In the genomic region with DNA sequence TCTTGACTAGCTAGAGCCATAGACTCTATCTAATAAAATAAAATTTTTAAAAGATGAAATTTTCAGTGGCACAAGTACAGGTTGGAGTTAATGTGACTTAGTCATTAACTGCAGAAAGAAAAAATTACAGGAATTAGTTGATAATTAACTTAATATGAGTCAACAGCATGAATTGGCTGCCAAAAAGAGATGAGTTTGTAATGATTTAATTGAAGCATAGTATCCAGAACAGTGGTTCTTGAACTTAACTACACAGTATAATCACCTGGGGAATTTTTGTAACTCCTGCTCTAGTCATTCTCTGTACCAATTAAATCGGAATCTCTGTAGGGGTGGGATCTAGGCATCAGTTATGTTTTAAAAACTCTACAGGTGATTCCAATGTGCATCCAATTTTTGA, we compare ENCODE assay signal across 17 cellular contexts.
"Had no signal": no experiment of that assay in that cellular context is flagged by ENCODE, and none has a peak within 500 bp of the region (broad histone marks: within the 10 kb centered on the region; RNA-seq: fewer than 3 reads in every experiment).

No MANE protein-coding gene starts in this region.

- H3K36me3 ChIP-seq: lower lobe of right lung, upper lobe of left lung had no signal

- H3K4me1 ChIP-seq: lower lobe of right lung, upper lobe of left lung had no signal

- H3K27ac ChIP-seq: lower lobe of right lung, upper lobe of left lung had no signal

- DNase-seq: activated CD4-positive, alpha-beta T cell treated with anti-CD3 and anti-CD28 coated beads, Interleukin-2, amount 10 ng/mL, durations not matched to agents 7 days and 5 days; activated CD8-positive, alpha-beta memory T cell treated with anti-CD3 and anti-CD28 coated beads, Interleukin-2, amount 10 ng/mL, durations not matched to agents 7 days and 5 days; activated CD8-positive, alpha-beta T cell treated with anti-CD3 and anti-CD28 coated beads for 36 hours; activated gamma-delta T cell treated with Interleukin-2 at 50 U/mL for 16 hours; anterior cingulate cortex; foreskin melanocyte; hippocampal formation; left colon; lower lobe of right lung; mesendoderm; mucosa of descending colon; occipital lobe; stimulated activated CD4-positive, alpha-beta T cell treated with anti-CD3 and anti-CD28 coated beads, Interleukin-12 subunit alpha, Interleukin-12 subunit beta, amount 100 ng/mL, for 4 hours; stimulated activated CD4-positive, alpha-beta T cell treated with anti-CD3 and anti-CD28 coated beads, Interleukin-4, amount 100 ng/mL, for 4 hours; stimulated activated naive CD8-positive, alpha-beta T cell treated with anti-CD3 and anti-CD28 coated beads, Interleukin-15, Interleukin-2, amounts not matched to agents 100 U/mL and 50 U/mL, for 24 hours; upper lobe of left lung had no signal

- H3K9me3 ChIP-seq: lower lobe of right lung, mucosa of descending colon had no signal

- FAIRE-seq: endometrium had no signal

- H3K4me3 ChIP-seq: lower lobe of right lung, mucosa of descending colon, upper lobe of left lung had no signal
